In the genomic region with DNA sequence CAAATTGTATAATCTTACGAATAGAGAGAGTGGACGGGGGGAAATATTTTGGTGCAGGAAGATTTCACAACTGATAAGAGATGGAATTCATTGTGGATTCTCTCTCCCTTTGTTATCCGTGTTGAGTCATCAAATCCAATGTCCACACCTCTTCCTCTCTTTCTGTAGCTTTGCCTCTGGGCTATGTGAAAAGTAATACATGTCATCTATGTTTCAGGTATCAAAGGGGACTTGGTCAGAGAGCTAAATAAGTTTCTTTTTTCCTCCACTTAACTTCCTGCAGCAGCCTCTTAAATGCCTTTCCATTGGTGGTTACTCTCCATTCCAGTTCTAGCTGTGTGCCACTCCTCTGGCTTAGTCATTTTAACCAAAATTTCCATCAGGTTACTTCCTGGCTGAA, we compare ENCODE assay signal across 32 cellular contexts.
DNase-seq lines count a peak whose midpoint lies in the region; ATAC-seq and TF ChIP-seq lines count a peak whose summit lies in the region.
"Had no signal": no experiment of that assay in that cellular context is flagged by ENCODE, and none has a peak within 500 bp of the region (broad histone marks: within the 10 kb centered on the region; RNA-seq: fewer than 3 reads in every experiment).

No MANE protein-coding gene starts in this region.

- POLR2A ChIA-PET in PC-9 (lab: Charles Lee; ENCODE audit: unreplicated experiment) = no interaction called here

- no peak overlapping the region for H3K56ac ChIP-seq in mesendoderm (ENCODE audit: low read length)

- ATAC-seq in HG03442 (IDR thresholded peaks at IDR 0.05; ENCODE audit: unreplicated experiment) (no peak), GM21447 (IDR thresholded peaks at IDR 0.05; ENCODE audit: unreplicated experiment) (no peak), HG03039 (IDR thresholded peaks at IDR 0.05; ENCODE audit: unreplicated experiment) (no peak)
- ATAC-seq: activated CD4-positive, alpha-beta T cell treated with anti-CD3 and anti-CD28 coated beads for 36 hours; T-helper 17 cell had no signal

- H3K9me3 ChIP-seq in PC-9 (ENCODE audit: insufficient read depth, low read depth) (peaks cover 12% of the 10 kb centered on the region), mammary epithelial cell (replicated peaks; ENCODE audit: insufficient read depth, low read length) (peaks cover 12% of the 10 kb centered on the region)
- H3K9me3 ChIP-seq: ascending aorta, Peyer's patch, upper lobe of left lung had no signal

- intact Hi-C loops in PC-9 (cut with micrococcal nuclease; ENCODE audit: unreplicated experiment) (loop anchor here (2.0 kb wide), 1 partner anchor 877 kb away; no protein-coding TSS in a partner anchor), mammary epithelial cell (cut with micrococcal nuclease) (no loop called here)

- DNase-seq in HPDE6-E6E7 (ENCODE audit: extremely low spot score) = peak; percentile 35
- DNase-seq in PC-9 = peak; percentile 26 to 56
- DNase-seq in mammary epithelial cell = peak; percentile 75
- DNase-seq in mesendoderm = peak; percentile 87
- no peak for DNase-seq in HFFc6
- DNase-seq: activated CD4-positive, alpha-beta T cell treated with anti-CD3 and anti-CD28 coated beads for 36 hours; activated CD8-positive, alpha-beta memory T cell treated with anti-CD3 and anti-CD28 coated beads for 24 hours; activated effector memory CD4-positive, alpha-beta T cell treated with anti-CD3 and anti-CD28 coated beads, Interleukin-2, amount 50 U/mL, for 16 hours; activated naive CD8-positive, alpha-beta T cell treated with anti-CD3 and anti-CD28 coated beads, Interleukin-2, amount 10 ng/mL, durations not matched to agents 7 days and 5 days; activated T-cell treated with anti-CD3 and anti-CD28 coated beads, Interleukin-2, amount 50 U/mL, for 1 hour; DMS79; GF-D8; H9; islet precursor cell; KBM-7; NCI-H1694 treated with DMSO at 0.1 percent for 48 hours; NCI-H2171 treated with DMSO at 0.1 percent for 48 hours; NCI-H524; NK-92 treated with Interleukin-12 subunit alpha and Interleukin-12 subunit beta, amount 100 ng/mL, for 24 hours; Peyer's patch; stimulated activated CD4-positive, alpha-beta T cell treated with anti-CD3 and anti-CD28 coated beads, Interleukin-1b, Interleukin-23, amount 100 ng/mL, for 48 hours; T-helper 17 cell; upper lobe of left lung had no signal

- H2AFZ ChIP-seq in PC-9 (no peak overlapping the region), mammary epithelial cell (ENCODE audit: low read depth, low read length) (no peak overlapping the region)

- peak overlapping the region; percentile 80 for H3K27ac ChIP-seq in PC-9
- H3K27ac ChIP-seq in mammary epithelial cell (ENCODE audit: insufficient read depth, low read depth, low read length) = peak overlapping the region; percentile 62
- no peak overlapping the region for H3K27ac ChIP-seq in mesendoderm (ENCODE audit: low read depth, low read length)
- H3K27ac ChIP-seq: ascending aorta; BLaER1 treated with 17β-estradiol and CSF1 and Interleukin-3, amounts not matched to agents 10 nM and 100 nM; Peyer's patch; skin epidermis; upper lobe of left lung had no signal

- H3K4ac ChIP-seq in mesendoderm (ENCODE audit: low read depth, low read length) = no peak overlapping the region

- TF ChIP-seq CTCF in PC-9 (conservative IDR thresholded peaks at IDR 0.05) = no peak
- TF ChIP-seq CTCF in mammary epithelial cell (conservative IDR thresholded peaks at IDR 0.05 in 1 of 2, IDR thresholded peaks at IDR 0.05 in 1 of 2; ENCODE audit: extremely low read depth in 1 of 2, insufficient read depth in 1 of 2, low read depth in 1 of 2, low read length in 2 of 2) = no peak
- no peak for TF ChIP-seq CTCF in HFFc6 (IDR thresholded peaks at IDR 0.05)

- H3K27me3 Mint-ChIP-seq in HFFc6 (ENCODE audit: insufficient read depth) = peaks cover 2% of the 10 kb centered on the region
- H3K27me3 Mint-ChIP-seq: activated CD4-positive, alpha-beta T cell treated with anti-CD3 and anti-CD28 coated beads for 36 hours; activated naive CD8-positive, alpha-beta T cell treated with anti-CD3 and anti-CD28 coated beads, Interleukin-2, amount 10 ng/mL, durations not matched to agents 7 days and 5 days; central memory CD8-positive, alpha-beta T cell; dendritic cell treated with granulocyte-macrophage colony-stimulating factor and Interleukin-4, amounts not matched to agents 40 ng/mL and 50 ng/mL, for 4 days; T-helper 17 cell had no signal

- H3K4me1 Mint-ChIP-seq in HFFc6 (ENCODE audit: low read depth) = no peaks in the 10 kb centered on the region
- H3K4me1 Mint-ChIP-seq: activated CD4-positive, alpha-beta T cell treated with anti-CD3 and anti-CD28 coated beads for 36 hours; activated naive CD8-positive, alpha-beta T cell treated with anti-CD3 and anti-CD28 coated beads, Interleukin-2, amount 10 ng/mL, durations not matched to agents 7 days and 5 days; central memory CD8-positive, alpha-beta T cell; T-helper 17 cell had no signal

- H3K18ac ChIP-seq in mesendoderm (ENCODE audit: low read length) = no peak overlapping the region

- no peak overlapping the region for H2AK5ac ChIP-seq in mesendoderm (ENCODE audit: low read length)

- H3K9me3 Mint-ChIP-seq in HFFc6 = peaks cover 26% of the 10 kb centered on the region
- H3K9me3 Mint-ChIP-seq: nephron had no signal

- H3K4me3 Mint-ChIP-seq in HFFc6 = no peak overlapping the region
- H3K4me3 Mint-ChIP-seq: activated CD4-positive, alpha-beta T cell treated with anti-CD3 and anti-CD28 coated beads for 36 hours; activated naive CD8-positive, alpha-beta T cell treated with anti-CD3 and anti-CD28 coated beads, Interleukin-2, amount 10 ng/mL, durations not matched to agents 7 days and 5 days; central memory CD8-positive, alpha-beta T cell; dendritic cell treated with granulocyte-macrophage colony-stimulating factor and Interleukin-4, amounts not matched to agents 40 ng/mL and 50 ng/mL, for 4 days; H9; nephron; T-helper 17 cell had no signal

- H4K8ac ChIP-seq in mesendoderm (ENCODE audit: low read depth, low read length) = no peak overlapping the region

- WGBS in mammary epithelial cell (ENCODE audit: low coverage, missing lambda C conversion rate) = 4% methylated on average over 3 of the region's 3 CpGs
- no CpG with 5 or more reads among the region's 3 CpGs for WGBS in mesendoderm (ENCODE audit: extremely low coverage, insufficient coverage, low lambda C conversion rate)

- dilution Hi-C loops in mammary epithelial cell (cut with HindIII; ENCODE audit: low sequenced_read_pairs) = loop anchor here (25.0 kb wide), 1 partner anchor 88 kb away; no protein-coding TSS in a partner anchor

- H3K9ac ChIP-seq in mammary epithelial cell (ENCODE audit: insufficient read depth, low read length) = no peak overlapping the region
- no peak overlapping the region for H3K9ac ChIP-seq in mesendoderm (ENCODE audit: low read length)
- H3K9ac ChIP-seq: BLaER1 treated with 17β-estradiol and CSF1 and Interleukin-3, amounts not matched to agents 10 nM and 100 nM had no signal

- peaks cover 11% of the 10 kb centered on the region for H3F3A ChIP-seq in PC-9 (ENCODE audit: insufficient read depth, low read depth)

- H4K20me1 ChIP-seq in PC-9 (ENCODE audit: insufficient read depth) = no peaks in the 10 kb centered on the region
- H4K20me1 ChIP-seq in mammary epithelial cell (ENCODE audit: insufficient read depth, low read length) = no peaks in the 10 kb centered on the region

- H3K4me3 ChIP-seq in PC-9 = no peak overlapping the region
- H3K4me3 ChIP-seq in mammary epithelial cell (replicated peaks in 1 of 3; ENCODE audit: insufficient read depth in 1 of 3, low read depth in 2 of 3, low read length in 3 of 3) = no peak overlapping the region
- H3K4me3 ChIP-seq in mesendoderm (ENCODE audit: low read length) = no peak overlapping the region
- H3K4me3 ChIP-seq: ascending aorta; BLaER1 treated with 17β-estradiol and CSF1 and Interleukin-3, amounts not matched to agents 10 nM and 100 nM; Peyer's patch; skin epidermis; upper lobe of left lung had no signal

- H3K79me2 ChIP-seq in PC-9 (ENCODE audit: low read depth) (no peaks in the 10 kb centered on the region), mammary epithelial cell (ENCODE audit: insufficient read depth, low read length) (no peaks in the 10 kb centered on the region), mesendoderm (ENCODE audit: control insufficient read depth, insufficient read depth, low read length) (no peaks in the 10 kb centered on the region)

- H2BK120ac ChIP-seq in mesendoderm (ENCODE audit: low read depth, low read length) = no peak overlapping the region

- H3K4me1 ChIP-seq in PC-9 (replicated peaks; ENCODE audit: insufficient read depth) (peaks cover 26% of the 10 kb centered on the region), mammary epithelial cell (ENCODE audit: insufficient read depth, low read length) (peaks cover 32% of the 10 kb centered on the region), mesendoderm (ENCODE audit: control insufficient read depth, low read depth, low read length) (peaks cover 4% of the 10 kb centered on the region)
- H3K4me1 ChIP-seq: ascending aorta, Peyer's patch, upper lobe of left lung had no signal

- H3K36me3 Mint-ChIP-seq in HFFc6 (ENCODE audit: low read depth) = no peaks in the 10 kb centered on the region
- H3K36me3 Mint-ChIP-seq: activated naive CD8-positive, alpha-beta T cell treated with anti-CD3 and anti-CD28 coated beads, Interleukin-2, amount 10 ng/mL, durations not matched to agents 7 days and 5 days had no signal

- H3K79me1 ChIP-seq in mesendoderm (ENCODE audit: low read length) = no peaks in the 10 kb centered on the region

- no peak overlapping the region for H4K5ac ChIP-seq in mesendoderm (ENCODE audit: low read length)

- in situ Hi-C loops in mammary epithelial cell (cut with MboI; ENCODE audit: low sequenced_read_pairs in 2 of 2) = loop anchor here in 1 of 2 donors (10.0 kb wide), 1 partner anchor 85 kb away; no protein-coding TSS in a partner anchor

- no peak overlapping the region for H2BK5ac ChIP-seq in mesendoderm (ENCODE audit: low read length)

- CTCF ChIA-PET in PC-9 (lab: Charles Lee) (no interaction called here), mammary epithelial cell (lab: Charles Lee; ENCODE audit: low non-redundant PET) (interaction anchor here (1.0 kb wide), 1 partner anchor 82 kb away, joined by 3 read pairs; no protein-coding TSS in a partner anchor)

- no peak overlapping the region for H3K27ac Mint-ChIP-seq in HFFc6
- H3K27ac Mint-ChIP-seq: activated CD4-positive, alpha-beta T cell treated with anti-CD3 and anti-CD28 coated beads for 36 hours; activated naive CD8-positive, alpha-beta T cell treated with anti-CD3 and anti-CD28 coated beads, Interleukin-2, amount 10 ng/mL, durations not matched to agents 7 days and 5 days; dendritic cell treated with granulocyte-macrophage colony-stimulating factor and Interleukin-4, amounts not matched to agents 40 ng/mL and 50 ng/mL, for 4 days; H9; T-helper 17 cell had no signal

- H3K27me3 ChIP-seq in PC-9 (ENCODE audit: insufficient read depth, low read depth) (no peaks in the 10 kb centered on the region), mammary epithelial cell (ENCODE audit: insufficient read depth, low read length) (no peaks in the 10 kb centered on the region), mesendoderm (ENCODE audit: insufficient read depth, low read length, poor library complexity) (no peaks in the 10 kb centered on the region)
- H3K27me3 ChIP-seq: ascending aorta, Peyer's patch, upper lobe of left lung had no signal

- H3K36me3 ChIP-seq in PC-9 (ENCODE audit: low read depth) = no peaks in the 10 kb centered on the region
- H3K36me3 ChIP-seq in mammary epithelial cell (ENCODE audit: insufficient read depth, low read length) = no peaks in the 10 kb centered on the region
- no peaks in the 10 kb centered on the region for H3K36me3 ChIP-seq in mesendoderm (ENCODE audit: control insufficient read depth, insufficient read depth, low read length)
- H3K36me3 ChIP-seq: ascending aorta; BLaER1 treated with 17β-estradiol and CSF1 and Interleukin-3, amounts not matched to agents 10 nM and 100 nM; Peyer's patch; upper lobe of left lung had no signal

- BruUV-seq in PC-9 (replicated peaks; lab: Mats Ljungman, UMichigan) (no TSS peak), mammary epithelial cell (replicated peaks; lab: Mats Ljungman, UMichigan) (no TSS peak)

- H3K9me2 ChIP-seq in PC-9 (ENCODE audit: insufficient read depth) = no peaks in the 10 kb centered on the region

- no peak overlapping the region for H3K23ac ChIP-seq in mesendoderm (ENCODE audit: low read length)

- H3K4me2 ChIP-seq in PC-9 = no peak overlapping the region
- H3K4me2 ChIP-seq in mammary epithelial cell (ENCODE audit: insufficient read depth, low read depth, low read length) = peak overlapping the region; percentile 45
- no peak overlapping the region for H3K4me2 ChIP-seq in mesendoderm (ENCODE audit: low read length)
- H3K4me2 ChIP-seq: BLaER1 treated with 17β-estradiol and CSF1 and Interleukin-3, amounts not matched to agents 10 nM and 100 nM had no signal

- no peak overlapping the region for H2BK15ac ChIP-seq in mesendoderm (replicated peaks; ENCODE audit: low read depth)
